Comparison of ENCODE assay signal across 9 cellular contexts in genomic region chr5:56142620-56143431, GRCh38.
A peak's percentile ranks its signal among the peaks of the same experiment; 100 is the strongest.
DNase-seq lines count a peak whose midpoint lies in the region; ATAC-seq and TF ChIP-seq lines count a peak whose summit lies in the region.
"Had no signal": no experiment of that assay in that cellular context is flagged by ENCODE, and none has a peak within 500 bp of the region (broad histone marks: within the 10 kb centered on the region; RNA-seq: fewer than 3 reads in every experiment).

No MANE protein-coding gene starts in this region.

- no peaks in the 10 kb centered on the region for H3K9me3 ChIP-seq in CD4-positive, alpha-beta memory T cell (ENCODE audit: control insufficient read depth in 1 of 2, low read length in 2 of 2)
- no peaks in the 10 kb centered on the region for H3K9me3 ChIP-seq in esophagus muscularis mucosa

- peaks cover 48% of the 10 kb centered on the region for H3K4me1 ChIP-seq in CD4-positive, alpha-beta memory T cell (ENCODE audit: insufficient read depth, low read length)
- peaks cover 0 to 7% (median 2%) of the 10 kb centered on the region in 4 donors for H3K4me1 ChIP-seq in esophagus muscularis mucosa

- no peak overlapping the region for H3K27ac ChIP-seq in CD4-positive, alpha-beta memory T cell (ENCODE audit: low read depth, low read length)
- no peak overlapping the region for H3K27ac ChIP-seq in esophagus muscularis mucosa (replicated peaks in 1 of 4)

- H3K27ac Mint-ChIP-seq in CD4-positive, alpha-beta memory T cell = peak overlapping the region in 6 of 7 donors; percentile 11 to 88 (median 66)
- H3K27ac Mint-ChIP-seq in activated T-helper 1 cell treated with anti-CD3 and anti-CD28 coated beads, Interleukin-12 subunit alpha, Interleukin-12 subunit beta, Interleukin-2, Interleukin-4 antibody, amounts not matched to agents 30 ng/mL and 10 ng/mL and 1 ng/mL, durations not matched to agents 14 hours and 24 hours and 36 hours = peak overlapping the region; percentile 61
- H3K27ac Mint-ChIP-seq: memory B cell had no signal

- no peaks in the 10 kb centered on the region for H3K27me3 ChIP-seq in CD4-positive, alpha-beta memory T cell (ENCODE audit: insufficient read depth, low read length)
- H3K27me3 ChIP-seq in esophagus muscularis mucosa = no peaks in the 10 kb centered on the region

- no peak for TF ChIP-seq POLR2A in esophagus muscularis mucosa (IDR thresholded peaks at IDR 0.05; ENCODE audit: low read depth)

- 88% methylated on average over 5 of the region's 6 CpGs for WGBS in esophagus muscularis mucosa

- H3K9me3 Mint-ChIP-seq in CD4-positive, alpha-beta memory T cell = peaks cover 0 to under 1% (median 0%) of the 10 kb centered on the region in 8 donors
- H3K9me3 Mint-ChIP-seq in activated T-helper 1 cell treated with anti-CD3 and anti-CD28 coated beads, Interleukin-12 subunit alpha, Interleukin-12 subunit beta, Interleukin-2, Interleukin-4 antibody, amounts not matched to agents 30 ng/mL and 10 ng/mL and 1 ng/mL, durations not matched to agents 14 hours and 24 hours and 36 hours = peaks cover 5% of the 10 kb centered on the region
- H3K9me3 Mint-ChIP-seq: memory B cell had no signal

- H3K27me3 Mint-ChIP-seq in CD4-positive, alpha-beta memory T cell = no peaks in the 10 kb centered on the region
- H3K27me3 Mint-ChIP-seq in activated T-helper 1 cell treated with anti-CD3 and anti-CD28 coated beads, Interleukin-12 subunit alpha, Interleukin-12 subunit beta, Interleukin-2, Interleukin-4 antibody, amounts not matched to agents 30 ng/mL and 10 ng/mL and 1 ng/mL, durations not matched to agents 14 hours and 24 hours and 36 hours (ENCODE audit: insufficient read depth) = no peaks in the 10 kb centered on the region
- H3K27me3 Mint-ChIP-seq: memory B cell had no signal

- H3K36me3 ChIP-seq in CD4-positive, alpha-beta memory T cell (ENCODE audit: insufficient read depth, low read length) = no peaks in the 10 kb centered on the region
- no peaks in the 10 kb centered on the region for H3K36me3 ChIP-seq in esophagus muscularis mucosa

- peaks cover 37 to 58% (median 45%) of the 10 kb centered on the region in 4 donors for H3K4me1 Mint-ChIP-seq in CD4-positive, alpha-beta memory T cell
- H3K4me1 Mint-ChIP-seq in activated T-helper 1 cell treated with anti-CD3 and anti-CD28 coated beads, Interleukin-12 subunit alpha, Interleukin-12 subunit beta, Interleukin-2, Interleukin-4 antibody, amounts not matched to agents 30 ng/mL and 10 ng/mL and 1 ng/mL, durations not matched to agents 14 hours and 24 hours and 36 hours (ENCODE audit: low read depth) = peaks cover 42% of the 10 kb centered on the region

- ATAC-seq in GM19043 (IDR thresholded peaks at IDR 0.05; ENCODE audit: low read depth, unreplicated experiment) (peak; percentile 91), HG03039 (IDR thresholded peaks at IDR 0.05; ENCODE audit: unreplicated experiment) (peak; percentile 74)

- TF ChIP-seq CTCF in esophagus muscularis mucosa (IDR thresholded peaks at IDR 0.05) = no peak

- CTCF ChIA-PET in CD4-positive, alpha-beta memory T cell (lab: Charles Lee; ENCODE audit: partially characterized antibody) = interaction anchor here (0.7 kb wide), 1 partner anchor 165 kb away, joined by 3 read pairs; no protein-coding TSS in a partner anchor

- no peak for TF ChIP-seq EP300 in esophagus muscularis mucosa (IDR thresholded peaks at IDR 0.05)

- H3K36me3 Mint-ChIP-seq in CD4-positive, alpha-beta memory T cell = peaks cover 0 to 3% of the 10 kb centered on the region in 2 donors
- peaks cover 21% of the 10 kb centered on the region for H3K36me3 Mint-ChIP-seq in activated T-helper 1 cell treated with anti-CD3 and anti-CD28 coated beads, Interleukin-12 subunit alpha, Interleukin-12 subunit beta, Interleukin-2, Interleukin-4 antibody, amounts not matched to agents 30 ng/mL and 10 ng/mL and 1 ng/mL, durations not matched to agents 14 hours and 24 hours and 36 hours (ENCODE audit: low read depth)
- H3K36me3 Mint-ChIP-seq: memory B cell had no signal

- H3K4me3 Mint-ChIP-seq in CD4-positive, alpha-beta memory T cell = peak overlapping the region in 7 of 8 donors; percentile 23 to 74 (median 43)
- H3K4me3 Mint-ChIP-seq in activated T-helper 1 cell treated with anti-CD3 and anti-CD28 coated beads, Interleukin-12 subunit alpha, Interleukin-12 subunit beta, Interleukin-2, Interleukin-4 antibody, amounts not matched to agents 30 ng/mL and 10 ng/mL and 1 ng/mL, durations not matched to agents 14 hours and 24 hours and 36 hours = no peak overlapping the region
- H3K4me3 Mint-ChIP-seq: memory B cell had no signal

- POLR2A ChIA-PET in CD4-positive, alpha-beta memory T cell (lab: Charles Lee; ENCODE audit: partially characterized antibody) = no interaction called here

- intact Hi-C loops in CD4-positive, alpha-beta memory T cell (cut with micrococcal nuclease) = no loop called here
- intact Hi-C loops in activated T-helper 1 cell treated with anti-CD3 and anti-CD28 coated beads, Interleukin-12 subunit alpha, Interleukin-12 subunit beta, Interleukin-2, Interleukin-4 antibody, amounts not matched to agents 30 ng/mL and 10 ng/mL and 1 ng/mL, durations not matched to agents 14 hours and 24 hours and 36 hours (cut with micrococcal nuclease) = loop anchor here (10.0 kb wide), 1 partner anchor 1032 kb away; the partner anchor contains the start of gene GPBP1
- intact Hi-C loops in esophagus muscularis mucosa (cut with DNase I) = no loop called here

- no peak overlapping the region for H3K4me3 ChIP-seq in CD4-positive, alpha-beta memory T cell (ENCODE audit: low read length in 2 of 2)
- H3K4me3 ChIP-seq in esophagus muscularis mucosa = no peak overlapping the region

- no peak for DNase-seq in CD4-positive, alpha-beta memory T cell
- DNase-seq in activated T-helper 1 cell treated with anti-CD3 and anti-CD28 coated beads, Interleukin-12 subunit alpha, Interleukin-12 subunit beta, Interleukin-2, Interleukin-4 antibody, amounts not matched to agents 30 ng/mL and 10 ng/mL and 1 ng/mL, durations not matched to agents 14 hours and 24 hours and 36 hours (ENCODE audit: low spot score) = no peak
- no peak for DNase-seq in esophagus muscularis mucosa (ENCODE audit: extremely low spot score)
- no peak for DNase-seq in cerebellum (ENCODE audit: low spot score)
- no peak for DNase-seq in ecto neural progenitor cell (ENCODE audit: low spot score)
- no peak for DNase-seq in GOT3 (lab: John Stamatoyannopoulos, UW)
